ENCODE assay signal across 13 cellular contexts in the genomic region with DNA sequence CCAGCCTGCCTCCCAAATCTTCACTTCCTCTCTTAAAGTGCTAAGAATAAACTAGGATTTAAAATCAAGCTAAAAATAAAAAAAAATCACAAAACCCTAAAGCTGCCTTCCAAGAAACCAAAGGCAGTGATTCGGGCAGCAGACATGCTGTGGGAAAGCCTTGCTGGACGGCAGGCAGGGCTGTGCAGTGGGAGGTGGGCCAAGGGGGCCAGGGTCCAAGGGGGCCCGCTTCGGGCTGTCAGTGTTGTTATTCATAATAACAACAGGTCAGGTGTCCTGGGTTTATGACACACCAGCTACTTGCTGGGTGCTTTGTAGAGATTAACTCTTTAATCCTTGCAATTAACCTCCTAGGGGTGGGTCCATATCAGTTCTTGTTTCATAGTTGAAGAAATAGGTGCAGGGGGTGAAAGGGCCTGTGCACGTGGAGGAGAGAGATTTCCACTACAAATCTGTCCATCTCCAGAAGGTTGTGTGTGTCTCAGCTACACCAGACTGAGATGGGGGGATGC. TPM values are rescaled to one million over a fixed set of nuclear protein-coding genes. Genes with fewer than 3 reads are reported as not detected.
DNase-seq lines count a peak whose midpoint lies in the region; ATAC-seq and TF ChIP-seq lines count a peak whose summit lies in the region.
"Had no signal": no experiment of that assay in that cellular context is flagged by ENCODE, and none has a peak within 500 bp of the region (broad histone marks: within the 10 kb centered on the region; RNA-seq: fewer than 3 reads in every experiment).

No MANE protein-coding gene starts in this region.

- peaks cover 4% of the 10 kb centered on the region for H3F3A ChIP-seq in neural progenitor cell (ENCODE audit: low read depth)

- H3K27me3 Mint-ChIP-seq in neural progenitor cell (ENCODE audit: insufficient read depth, low read depth) (peaks cover 12% of the 10 kb centered on the region), Caco-2 (ENCODE audit: insufficient read depth, unreplicated experiment) (peaks cover 21% of the 10 kb centered on the region)

- no peaks in the 10 kb centered on the region for H3K9me3 Mint-ChIP-seq in neural progenitor cell
- H3K9me3 Mint-ChIP-seq in Caco-2 (ENCODE audit: unreplicated experiment): no peaks in the 10 kb centered on the region
- H3K9me3 Mint-ChIP-seq: CD14-positive monocyte; CD8-positive, alpha-beta memory T cell had no signal

- H3K4me1 ChIP-seq in HEK293 (ENCODE audit: control insufficient read depth, insufficient read depth, low read length) (no peaks in the 10 kb centered on the region), OCI-LY3 (ENCODE audit: low read length) (peaks cover 19% of the 10 kb centered on the region), neural progenitor cell (peaks cover 17% of the 10 kb centered on the region), colonic mucosa (no peaks in the 10 kb centered on the region), Caco-2 (no peaks in the 10 kb centered on the region)

- H3K27ac ChIP-seq in HEK293 (ENCODE audit: extremely low read depth, low read depth, low read length) (no peak overlapping the region), OCI-LY3 (ENCODE audit: low read length) (no peak overlapping the region), neural progenitor cell (no peak overlapping the region), colonic mucosa (no peak overlapping the region)
- H3K27ac ChIP-seq: HL-60 had no signal

- ATAC-seq in GM21786 (IDR thresholded peaks at IDR 0.05; ENCODE audit: unreplicated experiment): no peak

- H3K4me2 ChIP-seq in OCI-LY3 (ENCODE audit: low read length): peak overlapping the region; percentile 27; the same call in 1 of the 2 replicates
- H3K4me2 ChIP-seq in neural progenitor cell: peak overlapping the region; percentile 36

- peaks cover 72% of the 10 kb centered on the region for H3K27me3 ChIP-seq in OCI-LY3 (ENCODE audit: low read depth, low read length)
- no peaks in the 10 kb centered on the region for H3K27me3 ChIP-seq in neural progenitor cell
- H3K27me3 ChIP-seq in colonic mucosa: no peaks in the 10 kb centered on the region
- H3K27me3 ChIP-seq in Caco-2 (replicated peaks; ENCODE audit: control insufficient read depth, insufficient read depth, low read length): peaks cover 1% of the 10 kb centered on the region

- H3K79me2 ChIP-seq in OCI-LY3 (ENCODE audit: low read length) (no peaks in the 10 kb centered on the region), neural progenitor cell (ENCODE audit: low read depth) (no peaks in the 10 kb centered on the region)

- CTCF ChIA-PET in HEK293 (lab: Yijun Ruan, JAX) (interaction anchor here (1.3 to 2.1 kb wide), 2 partner anchors 15 to 25 kb away, joined by 4 to 6 read pairs; no protein-coding TSS in a partner anchor), Caco-2 (lab: Charles Lee) (no interaction called here)

- H3K9me3 ChIP-seq in HEK293 (ENCODE audit: control insufficient read depth, insufficient read depth, low read depth, low read length) (no peaks in the 10 kb centered on the region), OCI-LY3 (ENCODE audit: insufficient read depth, low read length) (no peaks in the 10 kb centered on the region), neural progenitor cell (ENCODE audit: low read depth) (no peaks in the 10 kb centered on the region), colonic mucosa (no peaks in the 10 kb centered on the region), Caco-2 (no peaks in the 10 kb centered on the region)

- DNase-seq in neural progenitor cell (ENCODE audit: low spot score): no peak
- no peak for DNase-seq in colonic mucosa
- no peak for DNase-seq in Caco-2
- DNase-seq in NCI-H446 treated with DMSO at 0.1 percent for 48 hours (lab: John Stamatoyannopoulos, UW): no peak
- DNase-seq: CD8-positive, alpha-beta memory T cell; DMS 273 treated with DMSO at 0.1 percent for 48 hours; HCEC 1CT had no signal

- H3K9ac ChIP-seq in OCI-LY3 (ENCODE audit: low read length) (no peak overlapping the region), neural progenitor cell (no peak overlapping the region), colonic mucosa (ENCODE audit: low read depth in 2 of 2, low read length in 2 of 2) (no peak overlapping the region)

- H3K36me3 Mint-ChIP-seq in neural progenitor cell (no peaks in the 10 kb centered on the region), Caco-2 (ENCODE audit: insufficient read depth, unreplicated experiment) (no peaks in the 10 kb centered on the region)
- H3K36me3 Mint-ChIP-seq: CD14-positive monocyte; CD8-positive, alpha-beta memory T cell had no signal

- TF ChIP-seq CTCF in HEK293 (tag by site-specific recombination; IDR thresholded peaks at IDR 0.05) (no peak), OCI-LY3 (IDR thresholded peaks at IDR 0.05; ENCODE audit: low read depth, low read length) (no peak), neural progenitor cell (IDR thresholded peaks at IDR 0.05) (no peak), colonic mucosa (IDR thresholded peaks at IDR 0.05) (no peak), Caco-2 (IDR thresholded peaks at IDR 0.05; ENCODE audit: insufficient read depth in 1 of 2, low read depth in 1 of 2, low read length in 1 of 2, severe bottlenecking in 1 of 2, unreplicated experiment in 1 of 2) (no peak)

- no peaks in the 10 kb centered on the region for H3K36me3 ChIP-seq in HEK293 (ENCODE audit: control insufficient read depth in 2 of 2, insufficient read depth in 1 of 2, low read length in 2 of 2)
- H3K36me3 ChIP-seq in OCI-LY3 (replicated peaks; ENCODE audit: low read depth, low read length): no peaks in the 10 kb centered on the region
- H3K36me3 ChIP-seq in neural progenitor cell: no peaks in the 10 kb centered on the region
- no peaks in the 10 kb centered on the region for H3K36me3 ChIP-seq in colonic mucosa
- no peaks in the 10 kb centered on the region for H3K36me3 ChIP-seq in Caco-2 (ENCODE audit: control insufficient read depth, insufficient read depth, low read length)

- intact Hi-C loops in colonic mucosa (cut with DNase I) (no loop called here), Caco-2 (cut with micrococcal nuclease; ENCODE audit: unreplicated experiment) (no loop called here)

- H2AFZ ChIP-seq in OCI-LY3 (ENCODE audit: low read depth, low read length) (no peak overlapping the region), neural progenitor cell (replicated peaks) (no peak overlapping the region)

- H3K4me1 Mint-ChIP-seq in neural progenitor cell (peaks cover 19% of the 10 kb centered on the region), Caco-2 (ENCODE audit: low read depth, unreplicated experiment) (no peaks in the 10 kb centered on the region)
- H3K4me1 Mint-ChIP-seq: B cell; CD14-positive monocyte; CD8-positive, alpha-beta memory T cell had no signal

- BruUV-seq in Caco-2 (replicated peaks; lab: Mats Ljungman, UMichigan): no TSS peak

- H4K20me1 ChIP-seq in OCI-LY3 (ENCODE audit: insufficient read depth, low read length): no peaks in the 10 kb centered on the region
- H4K20me1 ChIP-seq in neural progenitor cell (ENCODE audit: low read depth): no peaks in the 10 kb centered on the region

- H3K4me3 ChIP-seq in HEK293 (ENCODE audit: low read depth, low read length): no peak overlapping the region
- H3K4me3 ChIP-seq in OCI-LY3 (ENCODE audit: low read length): no peak overlapping the region
- no peak overlapping the region for H3K4me3 ChIP-seq in neural progenitor cell
- H3K4me3 ChIP-seq in colonic mucosa: no peak overlapping the region
- no peak overlapping the region for H3K4me3 ChIP-seq in Caco-2 (ENCODE audit: low read depth, low read length)

- peak overlapping the region; percentile 70 for H3K27ac Mint-ChIP-seq in neural progenitor cell
- H3K27ac Mint-ChIP-seq in Caco-2 (ENCODE audit: unreplicated experiment): no peak overlapping the region
- H3K27ac Mint-ChIP-seq: B cell; CD8-positive, alpha-beta memory T cell had no signal

- POLR2A ChIA-PET in HEK293 (lab: Yijun Ruan, JAX) (no interaction called here), Caco-2 (lab: Charles Lee) (no interaction called here)

- H3K4me3 Mint-ChIP-seq in neural progenitor cell: no peak overlapping the region
- no peak overlapping the region for H3K4me3 Mint-ChIP-seq in Caco-2 (ENCODE audit: unreplicated experiment)
- H3K4me3 Mint-ChIP-seq: B cell; CD14-positive monocyte; CD8-positive, alpha-beta memory T cell had no signal

TF ChIP-seq in HEK293, 187 proteins besides CTCF, POLR2A, EP300 and RAD21:
- TF ChIP-seq ZNF169 (tag by site-specific recombination; IDR thresholded peaks at IDR 0.05) (no peak), REPIN1 (tag by site-specific recombination; IDR thresholded peaks at IDR 0.05; ENCODE audit: low read depth) (no peak), ZNF2 (tag by site-specific recombination; IDR thresholded peaks at IDR 0.05) (no peak), HOXA7 (CRISPR knock-in tag; IDR thresholded peaks at IDR 0.05; ENCODE audit: borderline replicate concordance) (no peak), ZNF341 (tag by site-specific recombination; IDR thresholded peaks at IDR 0.05; ENCODE audit: low read depth) (no peak), OVOL3 (tag by site-specific recombination; IDR thresholded peaks at IDR 0.05) (no peak), ZIC2 (tag by site-specific recombination; IDR thresholded peaks at IDR 0.05) (peak; percentile 70), ZNF274 (IDR thresholded peaks at IDR 0.05; ENCODE audit: low read length) (no peak), ZNF274 (tag by site-specific recombination; IDR thresholded peaks at IDR 0.05; ENCODE audit: borderline replicate concordance) (no peak), GLIS1 (tag by site-specific recombination; IDR thresholded peaks at IDR 0.05) (peak; percentile 66), YY1 (tag by site-specific recombination; IDR thresholded peaks at IDR 0.05) (no peak)
- TF ChIP-seq, protein P1, sequence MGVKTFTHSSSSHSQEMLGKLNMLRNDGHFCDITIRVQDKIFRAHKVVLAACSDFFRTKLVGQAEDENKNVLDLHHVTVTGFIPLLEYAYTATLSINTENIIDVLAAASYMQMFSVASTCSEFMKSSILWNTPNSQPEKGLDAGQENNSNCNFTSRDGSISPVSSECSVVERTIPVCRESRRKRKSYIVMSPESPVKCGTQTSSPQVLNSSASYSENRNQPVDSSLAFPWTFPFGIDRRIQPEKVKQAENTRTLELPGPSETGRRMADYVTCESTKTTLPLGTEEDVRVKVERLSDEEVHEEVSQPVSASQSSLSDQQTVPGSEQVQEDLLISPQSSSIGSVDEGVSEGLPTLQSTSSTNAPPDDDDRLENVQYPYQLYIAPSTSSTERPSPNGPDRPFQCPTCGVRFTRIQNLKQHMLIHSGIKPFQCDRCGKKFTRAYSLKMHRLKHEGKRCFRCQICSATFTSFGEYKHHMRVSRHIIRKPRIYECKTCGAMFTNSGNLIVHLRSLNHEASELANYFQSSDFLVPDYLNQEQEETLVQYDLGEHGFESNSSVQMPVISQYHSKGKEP (tag by site-specific recombination; IDR thresholded peaks at IDR 0.05): no peak

RNA-seq across cellular contexts. Expression of gene CD40, which starts 40.4 kb away (rescaled TPM):
- 11.0 and 14.0 TPM in 2 replicates for total RNA-seq in neural progenitor cell (ENCODE audit: low replicate concordance)
- total RNA-seq in colonic mucosa: 1 to 10 TPM; 2.8 to 4.4 TPM
- not detected in 2 replicates for total RNA-seq in Caco-2 (2022)
